Comparison of ENCODE assay signal across 8 cellular contexts in the genomic region with DNA sequence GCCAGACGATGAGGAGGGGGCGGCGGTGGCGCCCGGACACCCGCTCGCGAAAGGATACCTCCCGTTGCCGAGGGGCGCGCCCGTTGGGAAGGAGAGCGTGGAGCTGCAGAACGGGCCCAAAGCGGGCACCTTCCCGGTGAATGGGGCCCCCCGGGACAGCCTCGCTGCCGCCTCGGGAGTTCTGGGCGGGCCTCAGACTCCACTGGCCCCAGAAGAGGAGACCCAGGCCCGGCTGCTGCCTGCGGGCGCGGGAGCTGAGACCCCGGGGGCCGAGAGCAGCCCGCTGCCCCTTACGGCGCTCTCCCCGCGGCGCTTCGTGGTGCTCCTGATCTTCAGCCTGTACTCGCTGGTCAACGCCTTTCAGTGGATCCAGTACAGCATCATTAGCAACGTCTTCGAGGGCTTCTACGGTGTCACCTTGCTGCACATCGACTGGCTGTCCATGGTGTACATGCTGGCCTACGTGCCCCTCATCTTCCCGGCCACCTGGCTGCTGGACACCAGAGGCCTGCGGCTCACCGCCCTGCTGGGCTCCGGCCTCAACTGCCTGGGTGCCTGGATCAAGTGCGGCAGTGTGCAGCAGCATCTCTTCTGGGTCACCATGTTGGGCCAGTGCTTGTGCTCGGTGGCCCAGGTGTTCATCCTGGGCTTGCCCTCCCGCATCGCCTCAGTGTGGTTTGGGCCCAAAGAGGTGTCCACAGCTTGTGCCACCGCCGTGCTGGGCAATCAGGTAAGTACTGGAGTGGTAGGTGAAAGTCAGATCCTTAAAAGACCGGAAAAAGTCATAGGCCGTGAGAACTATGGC. TPM values are rescaled to one million over a fixed set of nuclear protein-coding genes. Genes with fewer than 3 reads are reported as not detected.
A peak's percentile ranks its signal among the peaks of the same experiment; 100 is the strongest.
DNase-seq lines count a peak whose midpoint lies in the region; ATAC-seq, FAIRE-seq and TF ChIP-seq lines count a peak whose summit lies in the region.

No MANE protein-coding gene starts in this region.

- no peaks in the 10 kb centered on the region for H3K9me3 ChIP-seq in CD8-positive, alpha-beta T cell (ENCODE audit: low read length)
- H3K9me3 ChIP-seq in K562 (replicated peaks; ENCODE audit: control insufficient read depth, insufficient read depth, low read depth, low read length) (no peaks in the 10 kb centered on the region), iPS-18a (ENCODE audit: control insufficient read depth, low read depth, low read length) (no peaks in the 10 kb centered on the region)

- TF ChIP-seq POLR2A in K562 (conservative IDR thresholded peaks at IDR 0.05): no peak

- H3K27me3 Mint-ChIP-seq in CD8-positive, alpha-beta T cell (ENCODE audit: low read depth): no peaks in the 10 kb centered on the region

- FAIRE-seq in RCC 7860 (lab: Jason Lieb, UNC): no peak
- FAIRE-seq in K562 (lab: Jason Lieb, UNC): peak; percentile 59

- peak; percentile 13 for ATAC-seq in CD8-positive, alpha-beta T cell
- peak; percentile 5 for ATAC-seq in GM19043 (IDR thresholded peaks at IDR 0.05; ENCODE audit: low read depth, unreplicated experiment)
- ATAC-seq in HG03196 (IDR thresholded peaks at IDR 0.05; ENCODE audit: unreplicated experiment): peak; percentile 18
- ATAC-seq in K562: peak; percentile 61
- ATAC-seq in sciatic nerve: peak; percentile 51

- BruUV-seq in K562 (replicated peaks; lab: Mats Ljungman, UMichigan): TSS peak; percentile 63

- POLR2A ChIA-PET in CD8-positive, alpha-beta T cell (lab: Charles Lee): interaction anchor here (0.6 to 1.3 kb wide), 2 partner anchors 8 to 68 kb away, joined by 3 to 4 read pairs; no protein-coding TSS in a partner anchor
- POLR2A ChIA-PET in K562 (lab: Yijun Ruan, JAX): interaction anchor here (0.6 to 2.4 kb wide), 14 partner anchors 10 to 198 kb away, joined by 3 to 12 read pairs (median 4); partner anchors contain the start of gene SPATA45

- H3K4me3 ChIP-seq in CD8-positive, alpha-beta T cell (ENCODE audit: low read depth, low read length): peak overlapping the region; percentile 89
- H3K4me3 ChIP-seq in K562 (peak overlapping the region; percentile 69), iPS-18a (ENCODE audit: low read length) (peak overlapping the region; percentile 99)

- intact Hi-C loops in CD8-positive, alpha-beta T cell (cut with DNase I, micrococcal nuclease): loop anchor here (1.0 to 2.0 kb wide), 3 partner anchors 67 to 823 kb away; partner anchors contain the start of genes NSL1 (in 2 of the 2), TATDN3 (in 2 of the 2), DTL (in 1 of the 2) and INTS7 (in 1 of the 2)
- intact Hi-C loops in K562 (cut with micrococcal nuclease): loop anchor here (5.0 kb wide), 1 partner anchor 59 kb away; no protein-coding TSS in a partner anchor
- intact Hi-C loops in sciatic nerve (cut with DNase I): no loop called here

- peak overlapping the region; percentile 97 for H2AFZ ChIP-seq in K562 (ENCODE audit: low read depth, low read length)

- H3K36me3 Mint-ChIP-seq in CD8-positive, alpha-beta T cell: peaks cover 13% of the 10 kb centered on the region

- TF ChIP-seq CTCF in CD8-positive, alpha-beta T cell (IDR thresholded peaks at IDR 0.05): no peak
- no peak for TF ChIP-seq CTCF in K562 (IDR thresholded peaks at IDR 0.05 in 2 of 3, conservative IDR thresholded peaks at IDR 0.05 in 1 of 3; ENCODE audit: insufficient read depth in 2 of 3, low read depth in 1 of 3, low read length in 3 of 3)

- H3K4me1 ChIP-seq in CD8-positive, alpha-beta T cell (ENCODE audit: insufficient read depth, low read length): peaks cover 24% of the 10 kb centered on the region
- peaks cover 29 to 31% of the 10 kb centered on the region in 2 experiments; a peak in 4 of 5 replicates for H3K4me1 ChIP-seq in K562 (replicated peaks in 1 of 2; ENCODE audit: control insufficient read depth in 2 of 2, insufficient read depth in 2 of 2, low read length in 2 of 2)
- peaks cover 16% of the 10 kb centered on the region for H3K4me1 ChIP-seq in iPS-18a (ENCODE audit: control insufficient read depth, low read depth, low read length)

- H4K20me1 ChIP-seq in K562 (replicated peaks; ENCODE audit: control insufficient read depth, insufficient read depth, low read length): peaks cover 13% of the 10 kb centered on the region; the same call in 1 of the 2 replicates

- H3K27me3 ChIP-seq in CD8-positive, alpha-beta T cell (ENCODE audit: insufficient read depth, low read length): no peaks in the 10 kb centered on the region
- H3K27me3 ChIP-seq in K562 (ENCODE audit: control insufficient read depth in 2 of 2, insufficient read depth in 2 of 2, low read length in 2 of 2) (no peaks in the 10 kb centered on the region), iPS-18a (ENCODE audit: control insufficient read depth, insufficient read depth, low read length) (no peaks in the 10 kb centered on the region)

- no peaks in the 10 kb centered on the region for H3K36me3 ChIP-seq in CD8-positive, alpha-beta T cell (ENCODE audit: insufficient read depth, low read length)
- H3K36me3 ChIP-seq in K562 (ENCODE audit: control insufficient read depth, insufficient read depth, low read length): peaks cover 15% of the 10 kb centered on the region; the same call in 2 of the 3 replicates
- peaks cover 14% of the 10 kb centered on the region for H3K36me3 ChIP-seq in iPS-18a (ENCODE audit: control insufficient read depth, low read depth, low read length)

- H3K79me2 ChIP-seq in K562 (ENCODE audit: control insufficient read depth, insufficient read depth, low read length): peaks cover 53% of the 10 kb centered on the region

- peak overlapping the region; percentile 77 to 92 for H3K9ac ChIP-seq in K562 (ENCODE audit: insufficient read depth in 1 of 2, low read depth in 2 of 2, low read length in 2 of 2)
- H3K9ac ChIP-seq in iPS-18a (ENCODE audit: low read length): peak overlapping the region; percentile 73

- H3K4me1 Mint-ChIP-seq in CD8-positive, alpha-beta T cell (ENCODE audit: low read depth): peaks cover 25% of the 10 kb centered on the region

- WGBS in K562 (ENCODE audit: insufficient coverage, low coverage, missing lambda C conversion rate): 7% methylated on average over 41 of the region's 54 CpGs

- no peak for TF ChIP-seq EP300 in K562 (IDR thresholded peaks at IDR 0.05; ENCODE audit: low read length)

- peak overlapping the region; percentile 91 for H3K27ac Mint-ChIP-seq in CD8-positive, alpha-beta T cell

- peak overlapping the region; percentile 64 for H3K27ac ChIP-seq in CD8-positive, alpha-beta T cell (ENCODE audit: low read depth, low read length)
- H3K27ac ChIP-seq in K562 (ENCODE audit: extremely low read depth, low read depth, low read length) (peak overlapping the region; percentile 85), iPS-18a (ENCODE audit: low read length) (peak overlapping the region; percentile 27)

- no peaks in the 10 kb centered on the region for H3K9me1 ChIP-seq in K562 (ENCODE audit: control insufficient read depth, insufficient read depth, low read length)

- in situ Hi-C loops in K562 (cut with MboI): no loop called here

- peak in 4 of 7 experiments; percentile 8 to 52 (median 13) for DNase-seq in CD8-positive, alpha-beta T cell
- DNase-seq in RCC 7860 (ENCODE audit: low spot score): peak; percentile 18
- DNase-seq in K562 (ENCODE audit: extremely low read depth in 1 of 4, low spot score in 3 of 4): peak in 2 of 4 experiments; percentile 42 to 68
- DNase-seq in sciatic nerve (ENCODE audit: low spot score): no peak
- DNase-seq in T-helper 9 cell: no peak

- no peak for TF ChIP-seq RAD21 in K562 (CRISPR knock-in tag; conservative IDR thresholded peaks at IDR 0.05 in 1 of 2, IDR thresholded peaks at IDR 0.05 in 1 of 2)

- peak overlapping the region; percentile 97 for H3K4me2 ChIP-seq in K562 (ENCODE audit: insufficient read depth, low read length)

- H3K4me3 Mint-ChIP-seq in CD8-positive, alpha-beta T cell: peak overlapping the region; percentile 96

- CTCF ChIA-PET in CD8-positive, alpha-beta T cell (lab: Charles Lee): interaction anchor here (0.9 kb wide), 1 partner anchor 23 kb away, joined by 3 read pairs; no protein-coding TSS in a partner anchor
- CTCF ChIA-PET in K562 (lab: Yijun Ruan, JAX; ENCODE audit: low intra/inter-chr PET ratio): no interaction called here

- H3K9me3 Mint-ChIP-seq in CD8-positive, alpha-beta T cell: no peaks in the 10 kb centered on the region

RNA-seq across cellular contexts. Expression of gene FLVCR1, which starts 0.6 kb away (rescaled TPM):
- total RNA-seq in CD8-positive, alpha-beta T cell: 1 to 10 TPM; 6.5 to 6.6 TPM
- total RNA-seq in K562 (2011; cell fraction: chromatin; rRNA removed; ENCODE audit: low replicate concordance): 53.8 and 102 TPM in 2 replicates
- total RNA-seq in K562 (2011; cell fraction: nucleolus; rRNA removed): 36.5 and 42.2 TPM in 2 replicates
- total RNA-seq in K562 (2011; cell fraction: nucleoplasm; rRNA removed): 67.6 and 88.9 TPM in 2 replicates
- total RNA-seq in K562 (2014; rRNA removed): 7.0 and 9.7 TPM in 2 replicates
- 17.2 and 19.7 TPM in 2 replicates for total RNA-seq in K562 (2014; rRNA removed; fragmentation: Illumina TruSeq; extraction: Trizol)
- 12.7 and 15.0 TPM in 2 replicates for total RNA-seq in K562 (2015; rRNA removed; fragmentation: Illumina TruSeq; extraction: Trizol)
- 12.7 and 13.4 TPM in 2 replicates for total RNA-seq in K562 (2021)
- polyA plus RNA-seq in K562 (2011; rRNA removed): 18.0 and 19.0 TPM in 2 replicates
- 9.4 and 11.4 TPM in 2 replicates for polyA plus RNA-seq in K562 (2011; cell fraction: cytosol; rRNA removed)
- 15.3 and 19.2 TPM in 2 replicates for polyA plus RNA-seq in K562 (2011; cell fraction: nucleus; rRNA removed)
- polyA plus RNA-seq in K562 (2012): 8.7 and 11.3 TPM in 2 replicates
- polyA plus RNA-seq in K562 (2014; fragmentation: Illumina TruSeq; extraction: Trizol): 11.8 and 12.5 TPM in 2 replicates
- 1 to 10 TPM; 5.2 to 5.6 TPM for polyA plus RNA-seq in K562 (2014; fragmentation: Nextera tagmentation; extraction: Ambion mirVana)
- 7.4 and 9.0 TPM in 2 replicates for polyA plus RNA-seq in K562 (2014; rRNA removed)
- polyA minus RNA-seq in K562 (2011; rRNA and poly(A)+ RNA removed): 28.3 and 31.1 TPM in 2 replicates
- 13.3 and 22.4 TPM in 2 replicates for polyA minus RNA-seq in K562 (2011; cell fraction: cytosol; rRNA and poly(A)+ RNA removed)
- polyA minus RNA-seq in K562 (2011; cell fraction: nucleus; rRNA and poly(A)+ RNA removed): 15.1 and 23.2 TPM in 2 replicates
- 9.2 TPM for total RNA-seq in sciatic nerve

RNA-seq across cellular contexts. Expression of gene SPATA45, which starts 11.2 kb away (rescaled TPM):
- not detected for total RNA-seq in CD8-positive, alpha-beta T cell
- not detected in 2 replicates for total RNA-seq in K562 (2011; cell fraction: chromatin; rRNA removed; ENCODE audit: low replicate concordance)
- total RNA-seq in K562 (2011; cell fraction: nucleolus; rRNA removed): not detected in 2 replicates
- total RNA-seq in K562 (2011; cell fraction: nucleoplasm; rRNA removed): not detected in 2 replicates
- total RNA-seq in K562 (2014; rRNA removed) (not detected in 2 replicates), K562 (2014; rRNA removed; fragmentation: Illumina TruSeq; extraction: Trizol) (not detected in 2 replicates), K562 (2015; rRNA removed; fragmentation: Illumina TruSeq; extraction: Trizol) (not detected in 2 replicates), K562 (2021) (not detected in 2 replicates), sciatic nerve (0.80 TPM)
- polyA plus RNA-seq in K562 (2011; rRNA removed) (0.18 TPM in 1 of 2 replicates, not detected in the other), K562 (2014; fragmentation: Illumina TruSeq; extraction: Trizol) (not detected in 2 replicates), K562 (2014; fragmentation: Nextera tagmentation; extraction: Ambion mirVana) (not detected), K562 (2014; rRNA removed) (not detected in 2 replicates)
- not detected in 2 replicates for polyA plus RNA-seq in K562 (2011; cell fraction: cytosol; rRNA removed)
- polyA plus RNA-seq in K562 (2011; cell fraction: nucleus; rRNA removed): not detected in 2 replicates
- not detected in 2 replicates for polyA plus RNA-seq in K562 (2012)
- not detected in 2 replicates for polyA minus RNA-seq in K562 (2011; rRNA and poly(A)+ RNA removed)
- not detected in 2 replicates for polyA minus RNA-seq in K562 (2011; cell fraction: cytosol; rRNA and poly(A)+ RNA removed)
- not detected in 2 replicates for polyA minus RNA-seq in K562 (2011; cell fraction: nucleus; rRNA and poly(A)+ RNA removed)

Comparison
In these comparisons a context has a peak if more than half of its experiments do, and no peak if none do; other contexts are left out.
1. ATAC-seq: peak in every context shown above with its lines; median percentile 61 in K562; 51 in sciatic nerve; 18 in HG03196; 13 in CD8-positive, alpha-beta T cell; 5 in GM19043.
2. DNase-seq: peak in CD8-positive, alpha-beta T cell (4 of 7) and RCC 7860 (single experiment); none in sciatic nerve (single experiment) and T-helper 9 cell (single experiment).
3. H3K27ac ChIP-seq: peak in every context shown above with its lines; median percentile 85 in K562; 64 in CD8-positive, alpha-beta T cell; 27 in iPS-18a.
4. Peak in every context shown above with its lines, with median percentiles within 50 percentile points of each other: H3K4me3 ChIP-seq.